ENCODE assay signal across 8 cellular contexts in genomic region chrX:47129879-47130358, GRCh38. TPM values are rescaled to one million over a fixed set of nuclear protein-coding genes. Genes with fewer than 3 reads are reported as not detected.
DNase-seq lines count a peak whose midpoint lies in the region; ATAC-seq and TF ChIP-seq lines count a peak whose summit lies in the region.

No MANE protein-coding gene starts in this region.

- no peaks in the 10 kb centered on the region for H3K9me3 ChIP-seq in SJSA1 (replicated peaks)

- ATAC-seq in HG02798 (IDR thresholded peaks at IDR 0.05; ENCODE audit: poor library complexity, unreplicated experiment), result no peak

- H3K4me3 ChIP-seq in H7 (ENCODE audit: insufficient read depth, low read depth, low read length) (peak overlapping the region; percentile 63), SJSA1 (peak overlapping the region; percentile 51), fibroblast of pulmonary artery (replicated peaks; ENCODE audit: low read depth, low read length) (peak overlapping the region; percentile 72), skeletal muscle cell (ENCODE audit: low read depth, low read length) (peak overlapping the region; percentile 59)

- H3K27me3 ChIP-seq in H7 (ENCODE audit: control insufficient read depth, insufficient read depth, low read length) (no peaks in the 10 kb centered on the region), SJSA1 (replicated peaks) (no peaks in the 10 kb centered on the region)

- TF ChIP-seq CTCF in fibroblast of pulmonary artery (IDR thresholded peaks at IDR 0.05; ENCODE audit: low read length, missing control alignments), result no peak

- no peak for DNase-seq in H7
- DNase-seq in SJSA1 (ENCODE audit: low read depth in 1 of 2, low spot score in 2 of 2), result no peak
- no peak for DNase-seq in fibroblast of pulmonary artery (ENCODE audit: low read depth)
- DNase-seq in skeletal muscle cell (ENCODE audit: low read depth), result no peak
- DNase-seq in NCI-H524 treated with DMSO at 0.1 percent for 48 hours (lab: John Stamatoyannopoulos, UW), result no peak
- DNase-seq in NCI-H187 (lab: John Stamatoyannopoulos, UW), result no peak
- no peak for DNase-seq in activated CD8-positive, alpha-beta memory T cell treated with anti-CD3 and anti-CD28 coated beads, Interleukin-2, amount 50 U/mL, for 4 hours

- no peaks in the 10 kb centered on the region for H3K4me1 ChIP-seq in SJSA1 (replicated peaks)

- no peak overlapping the region for H3K27ac ChIP-seq in SJSA1

- H3K36me3 ChIP-seq in H7 (replicated peaks; ENCODE audit: control insufficient read depth, insufficient read depth, low read length) (no peaks in the 10 kb centered on the region), SJSA1 (no peaks in the 10 kb centered on the region)

RNA-seq across cellular contexts. Expression of gene NDUFB11, which starts 14.6 kb away (rescaled TPM):
- 106 and 108 TPM in 2 replicates for total RNA-seq in H7 (2014; rRNA removed; shearing (Covaris generic))
- total RNA-seq in SJSA1 (2014; rRNA removed; shearing (Covaris generic)), result 77.4 and 115 TPM in 2 replicates

RNA-seq across cellular contexts. Expression of gene RBM10, which starts 15.1 kb away (rescaled TPM):
- total RNA-seq in H7 (2014; rRNA removed; shearing (Covaris generic)), result 72.6 and 79.1 TPM in 2 replicates
- total RNA-seq in SJSA1 (2014; rRNA removed; shearing (Covaris generic)), result 41.6 and 61.6 TPM in 2 replicates

RNA-seq across cellular contexts. Expression of gene RGN, which starts 51.7 kb away (rescaled TPM):
- 0.31 TPM in 1 of 2 replicates, not detected in the other for total RNA-seq in H7 (2014; rRNA removed; shearing (Covaris generic))
- total RNA-seq in SJSA1 (2014; rRNA removed; shearing (Covaris generic)), result not detected in 2 replicates
